In the genomic region with DNA sequence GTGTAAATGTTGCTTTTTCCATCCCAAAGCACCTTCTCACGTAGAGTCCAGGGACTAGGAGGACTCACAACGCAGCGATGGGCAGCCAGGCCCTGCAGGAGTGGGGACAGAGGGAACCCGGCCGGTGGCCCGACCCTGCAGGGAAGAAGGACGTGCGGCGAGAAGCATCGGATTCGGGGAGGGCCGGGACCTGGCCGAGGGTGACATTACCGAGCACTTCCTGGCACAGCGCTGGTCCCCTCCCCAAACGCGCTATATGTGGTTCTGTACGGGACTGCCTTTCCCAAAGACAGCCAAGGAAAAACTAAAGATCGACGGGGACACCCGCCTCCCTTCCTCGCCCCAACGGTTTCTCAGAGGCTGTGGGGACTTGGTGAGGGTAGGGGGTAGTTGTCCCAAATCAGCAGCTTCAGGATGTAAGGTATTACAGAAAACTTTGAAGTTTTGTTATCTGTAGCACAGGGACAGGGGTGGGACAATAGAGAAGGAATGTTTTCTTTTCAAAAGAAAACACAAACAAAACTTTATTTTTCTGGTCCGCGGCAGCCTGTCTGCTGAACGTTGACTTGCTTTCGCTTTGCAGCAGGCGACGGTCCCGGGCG, we compare ENCODE assay signal across 8 cellular contexts. TPM values are rescaled to one million over a fixed set of nuclear protein-coding genes. Genes with fewer than 3 reads are reported as not detected.
DNase-seq lines count a peak whose midpoint lies in the region; ATAC-seq and TF ChIP-seq lines count a peak whose summit lies in the region.

No MANE protein-coding gene starts in this region.

- H3K4me1 ChIP-seq in CD8-positive, alpha-beta memory T cell (ENCODE audit: insufficient read depth, low read length) = peaks cover 25% of the 10 kb centered on the region

- peak in 1 of 2 donors; percentile 22 for ATAC-seq in activated T-cell treated with anti-CD3 and anti-CD28 coated beads, Interleukin-2, amount 50 U/mL, for 72 hours (replicated peaks in 1 of 2)
- ATAC-seq in GM18517 (IDR thresholded peaks at IDR 0.05; ENCODE audit: unreplicated experiment) (no peak), HG02840 (IDR thresholded peaks at IDR 0.05; ENCODE audit: low FRiP score, unreplicated experiment) (no peak), GM19397 (IDR thresholded peaks at IDR 0.05; ENCODE audit: unreplicated experiment) (no peak)

- peaks cover 0 to 12% (median 0%) of the 10 kb centered on the region in 3 donors for H3K36me3 Mint-ChIP-seq in CD8-positive, alpha-beta memory T cell
- H3K36me3 Mint-ChIP-seq in activated T-cell treated with anti-CD3 and anti-CD28 coated beads, Interleukin-2, amount 50 U/mL, for 72 hours (ENCODE audit: insufficient read depth in 2 of 2) = peaks cover 0 to 4% of the 10 kb centered on the region in 2 donors
- no peaks in the 10 kb centered on the region for H3K36me3 Mint-ChIP-seq in nephron progenitor cell (ENCODE audit: low read depth)

- DNase-seq in CD8-positive, alpha-beta memory T cell = peak in 4 of 5 donors; percentile 36 to 58 (median 40)
- peak; percentile 27 to 47 for DNase-seq in Kasumi-1 (lab: John Stamatoyannopoulos, UW)
- DNase-seq in activated T-cell treated with anti-CD3 and anti-CD28 coated beads, Interleukin-2, amount 50 U/mL, for 72 hours = peak; percentile 27 to 46
- DNase-seq in fibroblast of mammary gland (ENCODE audit: low read depth) = no peak
- peak; percentile 47 for DNase-seq in nephron progenitor cell

- no peak for TF ChIP-seq CTCF in fibroblast of mammary gland (conservative IDR thresholded peaks at IDR 0.05; ENCODE audit: control insufficient read depth, insufficient read depth, low read depth, low read length)
- TF ChIP-seq CTCF in nephron progenitor cell (IDR thresholded peaks at IDR 0.05) = no peak

- H3K27ac ChIP-seq in CD8-positive, alpha-beta memory T cell (ENCODE audit: low read depth, low read length) = peak overlapping the region; percentile 76

- H3K36me3 ChIP-seq in CD8-positive, alpha-beta memory T cell (ENCODE audit: insufficient read depth, low read length) = no peaks in the 10 kb centered on the region

- CTCF ChIA-PET in CD8-positive, alpha-beta memory T cell (lab: Charles Lee) = interaction anchor here (1.2 to 1.9 kb wide), 2 partner anchors 12 to 23 kb away, joined by 3 to 5 read pairs; no protein-coding TSS in a partner anchor

- POLR2A ChIA-PET in CD8-positive, alpha-beta memory T cell (lab: Charles Lee) = interaction anchor here (1.0 kb wide), 1 partner anchor 11 kb away, joined by 4 read pairs; no protein-coding TSS in a partner anchor

- no peaks in the 10 kb centered on the region for H3K9me3 ChIP-seq in CD8-positive, alpha-beta memory T cell (ENCODE audit: low read length)

- no peaks in the 10 kb centered on the region for H3K9me3 Mint-ChIP-seq in CD8-positive, alpha-beta memory T cell
- H3K9me3 Mint-ChIP-seq in activated T-cell treated with anti-CD3 and anti-CD28 coated beads, Interleukin-2, amount 50 U/mL, for 72 hours = no peaks in the 10 kb centered on the region
- no peaks in the 10 kb centered on the region for H3K9me3 Mint-ChIP-seq in nephron progenitor cell

- peak overlapping the region; percentile 92 to 98 (median 93) for H3K4me3 Mint-ChIP-seq in CD8-positive, alpha-beta memory T cell
- H3K4me3 Mint-ChIP-seq in activated T-cell treated with anti-CD3 and anti-CD28 coated beads, Interleukin-2, amount 50 U/mL, for 72 hours = peak overlapping the region; percentile 90 to 97
- H3K4me3 Mint-ChIP-seq in nephron progenitor cell = peak overlapping the region; percentile 87

- no peaks in the 10 kb centered on the region for H3K27me3 ChIP-seq in CD8-positive, alpha-beta memory T cell (ENCODE audit: insufficient read depth, low read length, poor library complexity, severe bottlenecking)

- H3K4me3 ChIP-seq in CD8-positive, alpha-beta memory T cell (ENCODE audit: low read length) = peak overlapping the region; percentile 94
- peak overlapping the region; percentile 77 for H3K4me3 ChIP-seq in fibroblast of mammary gland (ENCODE audit: control insufficient read depth, low read depth, low read length)

- peak overlapping the region; percentile 87 to 99 (median 95) for H3K27ac Mint-ChIP-seq in CD8-positive, alpha-beta memory T cell
- H3K27ac Mint-ChIP-seq in activated T-cell treated with anti-CD3 and anti-CD28 coated beads, Interleukin-2, amount 50 U/mL, for 72 hours = peak overlapping the region; percentile 94
- peak overlapping the region; percentile 89 for H3K27ac Mint-ChIP-seq in nephron progenitor cell

- peaks cover 0 to 4% of the 10 kb centered on the region in 2 donors for H3K27me3 Mint-ChIP-seq in CD8-positive, alpha-beta memory T cell
- H3K27me3 Mint-ChIP-seq in activated T-cell treated with anti-CD3 and anti-CD28 coated beads, Interleukin-2, amount 50 U/mL, for 72 hours (ENCODE audit: low read depth) = no peaks in the 10 kb centered on the region
- peaks cover 16% of the 10 kb centered on the region for H3K27me3 Mint-ChIP-seq in nephron progenitor cell (ENCODE audit: low read depth, poor library complexity)

- peaks cover 28 to 40% (median 38%) of the 10 kb centered on the region in 3 donors for H3K4me1 Mint-ChIP-seq in CD8-positive, alpha-beta memory T cell
- H3K4me1 Mint-ChIP-seq in activated T-cell treated with anti-CD3 and anti-CD28 coated beads, Interleukin-2, amount 50 U/mL, for 72 hours (ENCODE audit: low read depth) = peaks cover 32% of the 10 kb centered on the region
- peaks cover 33% of the 10 kb centered on the region for H3K4me1 Mint-ChIP-seq in nephron progenitor cell

RNA-seq across cellular contexts. Expression of a gene that starts 0.9 kb away (rescaled TPM):
- total RNA-seq in CD8-positive, alpha-beta memory T cell = 10 to 100 TPM; 18.1 to 18.7 TPM
- polyA plus RNA-seq in CD8-positive, alpha-beta memory T cell = 34.6 TPM
- 10 to 100 TPM; 21.4 to 21.8 TPM for total RNA-seq in activated T-cell treated with anti-CD3 and anti-CD28 coated beads, Interleukin-2, amount 50 U/mL, for 72 hours
